Comparison of ENCODE assay signal across 20 cellular contexts in genomic region chr17:43823350-43824084, GRCh38. TPM values are rescaled to one million over a fixed set of nuclear protein-coding genes. Genes with fewer than 3 reads are reported as not detected.
DNase-seq lines count a peak whose midpoint lies in the region; ATAC-seq and TF ChIP-seq lines count a peak whose summit lies in the region.
"Had no signal": no experiment of that assay in that cellular context is flagged by ENCODE, and none has a peak within 500 bp of the region (broad histone marks: within the 10 kb centered on the region; RNA-seq: fewer than 3 reads in every experiment).

No MANE protein-coding gene starts in this region.

- TF ChIP-seq CTCF in natural killer cell (IDR thresholded peaks at IDR 0.05) = no peak

- no peaks in the 10 kb centered on the region for H3K36me3 Mint-ChIP-seq in natural killer cell
- H3K36me3 Mint-ChIP-seq: CD4-positive, alpha-beta memory T cell; stimulated activated memory B cell treated with anti-CD40 and anti-IgM and Interleukin-4, amounts not matched to agents 10 μg/mL and 1 μg/mL and 100 μg/mL, for 72 hours had no signal

- peaks cover 3 to 13% of the 10 kb centered on the region in 2 donors for H3K27me3 Mint-ChIP-seq in natural killer cell (ENCODE audit: low read depth in 2 of 2)
- H3K27me3 Mint-ChIP-seq: CD4-positive, alpha-beta memory T cell had no signal

- H3K9me3 Mint-ChIP-seq in natural killer cell = no peaks in the 10 kb centered on the region
- H3K9me3 Mint-ChIP-seq: CD4-positive, alpha-beta memory T cell; stimulated activated memory B cell treated with anti-CD40 and anti-IgM and Interleukin-4, amounts not matched to agents 10 μg/mL and 1 μg/mL and 100 μg/mL, for 72 hours had no signal

- DNase-seq in activated effector memory CD4-positive, alpha-beta T cell treated with anti-CD3 and anti-CD28 coated beads, Interleukin-2, amount 50 U/mL, for 16 hours = peak; percentile 34
- DNase-seq in activated effector memory CD4-positive, alpha-beta T cell treated with Interleukin-2 at 50 U/mL for 16 hours = no peak
- DNase-seq in mucosa of gallbladder (ENCODE audit: low spot score) (peak; percentile 84), ureter (ENCODE audit: low spot score) (peak; percentile 72), NCI-H2227 (lab: John Stamatoyannopoulos, UW; ENCODE audit: unreplicated experiment) (no peak), natural killer cell (no peak)
- DNase-seq in central memory CD4-positive, alpha-beta T cell = no peak
- DNase-seq: activated CD4-positive, alpha-beta T cell treated with anti-CD3 and anti-CD28 coated beads for 4 hours; CD4-positive, alpha-beta memory T cell; glutamatergic neuron; midbrain; NCI-H1436; NCI-H446 treated with DMSO at 0.1 percent for 48 hours; T-helper 9 cell had no signal

- ATAC-seq in esophagus mucosa = peak; percentile 57
- no peak for ATAC-seq in natural killer cell

- intact Hi-C loops in natural killer cell (cut with micrococcal nuclease) = no loop called here

- no peak overlapping the region for H3K4me3 Mint-ChIP-seq in natural killer cell
- H3K4me3 Mint-ChIP-seq: CD4-positive, alpha-beta memory T cell; stimulated activated memory B cell treated with anti-CD40 and anti-IgM and Interleukin-4, amounts not matched to agents 10 μg/mL and 1 μg/mL and 100 μg/mL, for 72 hours had no signal

- H3K27ac Mint-ChIP-seq in natural killer cell = no peak overlapping the region
- H3K27ac Mint-ChIP-seq: stimulated activated memory B cell treated with anti-CD40 and anti-IgM and Interleukin-4, amounts not matched to agents 10 μg/mL and 1 μg/mL and 100 μg/mL, for 72 hours had no signal

- H3K4me1 Mint-ChIP-seq in natural killer cell = no peaks in the 10 kb centered on the region
- H3K4me1 Mint-ChIP-seq: CD4-positive, alpha-beta memory T cell; stimulated activated memory B cell treated with anti-CD40 and anti-IgM and Interleukin-4, amounts not matched to agents 10 μg/mL and 1 μg/mL and 100 μg/mL, for 72 hours had no signal

RNA-seq across cellular contexts. Expression of gene MPP3, which starts 9.4 kb away (rescaled TPM):
- 2.8 TPM for total RNA-seq in esophagus mucosa
- 19.2 TPM for total RNA-seq in mucosa of gallbladder
- total RNA-seq in ureter = 11.8 TPM
- not detected for total RNA-seq in natural killer cell

RNA-seq across cellular contexts. Expression of gene CD300LG, which starts 23.5 kb away (rescaled TPM):
- total RNA-seq in esophagus mucosa (0.28 TPM), mucosa of gallbladder (1.5 TPM), ureter (1.4 TPM), natural killer cell (not detected)
- total RNA-seq: A673; CD4-positive, alpha-beta memory T cell; H4; SJSA1 had no signal

RNA-seq across cellular contexts. Expression of gene CFAP97D1, which starts 43.3 kb away (rescaled TPM):
- total RNA-seq in esophagus mucosa (not detected), mucosa of gallbladder (not detected), ureter (not detected), natural killer cell (not detected)
- total RNA-seq: A673; CD4-positive, alpha-beta memory T cell; H4; SJSA1; urinary bladder had no signal

RNA-seq across cellular contexts. Expression of gene DUSP3, which starts 44.7 kb away (rescaled TPM):
- total RNA-seq in esophagus mucosa (36.3 TPM), mucosa of gallbladder (127 TPM), ureter (91.9 TPM), natural killer cell (10 to 100 TPM in 2 of 3 donors, 1 to 10 TPM in 1; 6.3 to 15.9 (median 12.9) TPM)

Comparison
In these comparisons a context has a peak if more than half of its experiments do, and no peak if none do; other contexts are left out.
1. DNase-seq: peak in activated effector memory CD4-positive, alpha-beta T cell treated with anti-CD3 and anti-CD28 coated beads, Interleukin-2, amount 50 U/mL, for 16 hours (single experiment), mucosa of gallbladder (single experiment) and ureter (single experiment); none in activated effector memory CD4-positive, alpha-beta T cell treated with Interleukin-2 at 50 U/mL for 16 hours (single experiment), NCI-H2227 (single experiment), central memory CD4-positive, alpha-beta T cell (single experiment) and natural killer cell (single experiment).